In genomic region chr2:111695441-111696007, GRCh38 we compare ENCODE assay signal across 13 cellular contexts.
DNase-seq lines count a peak whose midpoint lies in the region; ATAC-seq, FAIRE-seq and TF ChIP-seq lines count a peak whose summit lies in the region.
"Had no signal": no experiment of that assay in that cellular context is flagged by ENCODE, and none has a peak within 500 bp of the region (broad histone marks: within the 10 kb centered on the region; RNA-seq: fewer than 3 reads in every experiment).

No MANE protein-coding gene starts in this region.

- DNase-seq in HepG2 (ENCODE audit: low spot score) (no peak), right lobe of liver (no peak), epithelial cell of prostate (ENCODE audit: low read depth, low spot score) (no peak), myocyte (ENCODE audit: low read depth) (peak; percentile 56), GM19240 (ENCODE audit: insufficient read length, low spot score) (no peak), NCI-H2029 (lab: John Stamatoyannopoulos, UW) (no peak), GM13977 (ENCODE audit: low spot score) (no peak)
- no peak for DNase-seq in activated T-cell treated with anti-CD3 and anti-CD28 coated beads, Interleukin-2, amount 50 U/mL, for 48 hours
- DNase-seq: 8988T; C1 segment of cervical spinal cord; CD4-positive, alpha-beta T cell; DMS79 had no signal

- POLR2A ChIA-PET in HepG2 (lab: Yijun Ruan, JAX): no interaction called here

- no peak overlapping the region for H3K27ac ChIP-seq in HepG2 (ENCODE audit: extremely low read length, insufficient read depth, low read length)
- no peak overlapping the region for H3K27ac ChIP-seq in right lobe of liver
- H3K27ac ChIP-seq in epithelial cell of prostate: peak overlapping the region; percentile 28

- TF ChIP-seq RAD21 in HepG2 (CRISPR knock-in tag; IDR thresholded peaks at IDR 0.05): no peak

- H3K9ac ChIP-seq in HepG2 (ENCODE audit: insufficient read depth, low read depth, low read length): no peak overlapping the region

- TF ChIP-seq POLR2A in HepG2 (IDR thresholded peaks at IDR 0.05; ENCODE audit: insufficient read depth in 1 of 2, low read depth in 2 of 2, low read length in 2 of 2): no peak
- TF ChIP-seq POLR2A in right lobe of liver (IDR thresholded peaks at IDR 0.05): no peak

- H3K79me2 ChIP-seq in HepG2 (ENCODE audit: insufficient read depth, low read length): no peaks in the 10 kb centered on the region

- H3K27me3 ChIP-seq in HepG2 (ENCODE audit: control insufficient read depth in 1 of 2, insufficient read depth in 2 of 2, low read length in 2 of 2) (peaks cover 0 to 5% of the 10 kb centered on the region in 2 experiments; a peak in 2 of 5 replicates), right lobe of liver (no peaks in the 10 kb centered on the region)

- 64% methylated on average over 8 of the region's 8 CpGs for WGBS in HepG2 (ENCODE audit: low lambda C conversion rate)
- WGBS in right lobe of liver (ENCODE audit: insufficient coverage, low coverage, low lambda C conversion rate, missing lambda C conversion rate): 89% methylated on average over 8 of the region's 8 CpGs

- no peak for ATAC-seq in HepG2
- no peak for ATAC-seq in right lobe of liver
- ATAC-seq: GM12878 had no signal

- intact Hi-C loops in HepG2 (cut with micrococcal nuclease; ENCODE audit: unreplicated experiment): loop anchor here (10.0 kb wide), 1 partner anchor 581 kb away; no protein-coding TSS in a partner anchor
- intact Hi-C loops in right lobe of liver (cut with DNase I): no loop called here

- H3K4me2 ChIP-seq in HepG2 (ENCODE audit: low read depth, low read length): no peak overlapping the region

- no peak for FAIRE-seq in HepG2 (lab: Jason Lieb, UNC)
- FAIRE-seq: GM12878 had no signal

- H3K9me3 ChIP-seq in HepG2 (ENCODE audit: low read length): no peaks in the 10 kb centered on the region
- H3K9me3 ChIP-seq in right lobe of liver: no peaks in the 10 kb centered on the region

- no peak overlapping the region for H2AFZ ChIP-seq in HepG2 (ENCODE audit: low read length)

- H3K4me3 ChIP-seq in HepG2 (replicated peaks in 1 of 3; ENCODE audit: insufficient read depth in 1 of 3, low read depth in 2 of 3, low read length in 3 of 3): no peak overlapping the region
- no peak overlapping the region for H3K4me3 ChIP-seq in right lobe of liver
- H3K4me3 ChIP-seq: GM12878 had no signal

- peaks cover 14% of the 10 kb centered on the region for H3K4me1 ChIP-seq in HepG2 (ENCODE audit: insufficient read depth, low read length)
- H3K4me1 ChIP-seq in right lobe of liver: peaks cover 0 to 13% (median 0%) of the 10 kb centered on the region in 4 donors

- TF ChIP-seq EP300 in HepG2 (IDR thresholded peaks at IDR 0.05; ENCODE audit: low read depth in 2 of 2, low read length in 2 of 2) (no peak), HepG2 (CRISPR knock-in tag; IDR thresholded peaks at IDR 0.05; ENCODE audit: borderline replicate concordance) (no peak)

- BruUV-seq in HepG2 (replicated peaks; lab: Mats Ljungman, UMichigan): no TSS peak

- in situ Hi-C loops in HepG2 (cut with HindIII; ENCODE audit: extremely low pct_ligation_motif_present, low pct_unique_long_range_greater_than_20kb) (loop anchor here (25.0 kb wide), 1 partner anchor 883 kb away; no protein-coding TSS in a partner anchor), GM13977 (cut with MboI; ENCODE audit: low pct_unique_long_range_greater_than_20kb, low sequenced_read_pairs, unreplicated experiment) (no loop called here)

- no peaks in the 10 kb centered on the region for H4K20me1 ChIP-seq in HepG2 (ENCODE audit: insufficient read depth, low read length)

- TF ChIP-seq CTCF in HepG2 (CRISPR knock-in tag; IDR thresholded peaks at IDR 0.05) (no peak), right lobe of liver (IDR thresholded peaks at IDR 0.05) (no peak), GM13977 (IDR thresholded peaks at IDR 0.05; ENCODE audit: extremely low read depth, insufficient read depth, missing control alignments) (no peak)

- CTCF ChIA-PET in HepG2 (lab: Yijun Ruan, JAX; ENCODE audit: low intra/inter-chr PET ratio, low total read pairs): no interaction called here

- H3K36me3 ChIP-seq in HepG2 (replicated peaks in 1 of 2; ENCODE audit: control insufficient read depth in 1 of 2, insufficient read depth in 2 of 2, low read length in 2 of 2) (no peaks in the 10 kb centered on the region), right lobe of liver (no peaks in the 10 kb centered on the region)

TF ChIP-seq in HepG2, 621 proteins besides CTCF, POLR2A, EP300 and RAD21:
- TF ChIP-seq ZNF225 (CRISPR knock-in tag; IDR thresholded peaks at IDR 0.05) (no peak), SP1 (IDR thresholded peaks at IDR 0.05) (no peak), SP1 (CRISPR knock-in tag; IDR thresholded peaks at IDR 0.05) (no peak), ZNF766 (CRISPR knock-in tag; IDR thresholded peaks at IDR 0.05; ENCODE audit: borderline replicate concordance) (0 out of 2 replicates have a peak, but pooled peaks have one; percentile 29)
TF ChIP-seq in HepG2: peak in this region for 1.
